Comparison of ENCODE assay signal across 12 cellular contexts in genomic region chr5:156920861-156921431, GRCh38. TPM values are rescaled to one million over a fixed set of nuclear protein-coding genes. Genes with fewer than 3 reads are reported as not detected.
A peak's percentile ranks its signal among the peaks of the same experiment; 100 is the strongest.
DNase-seq lines count a peak whose midpoint lies in the region; ATAC-seq and TF ChIP-seq lines count a peak whose summit lies in the region.
"Had no signal": no experiment of that assay in that cellular context is flagged by ENCODE, and none has a peak within 500 bp of the region (broad histone marks: within the 10 kb centered on the region; RNA-seq: fewer than 3 reads in every experiment).

No MANE protein-coding gene starts in this region.

- H3K27ac Mint-ChIP-seq in activated naive CD4-positive, alpha-beta T cell treated with anti-CD3 and anti-CD28 coated beads, Interleukin-2, amount 50 U/mL, for 72 hours, result peak overlapping the region; percentile 95 to 98
- H3K27ac Mint-ChIP-seq: HFFc6 had no signal

- H3K36me3 Mint-ChIP-seq in activated naive CD4-positive, alpha-beta T cell treated with anti-CD3 and anti-CD28 coated beads, Interleukin-2, amount 50 U/mL, for 72 hours, result peaks cover 34 to 43% of the 10 kb centered on the region in 2 donors

- H3K9me3 ChIP-seq in upper lobe of right lung (no peaks in the 10 kb centered on the region), psoas muscle (no peaks in the 10 kb centered on the region)
- H3K9me3 ChIP-seq: neutrophil had no signal

- no peak for DNase-seq in activated naive CD4-positive, alpha-beta T cell treated with anti-CD3 and anti-CD28 coated beads, Interleukin-2, amount 50 U/mL, for 72 hours (ENCODE audit: low spot score in 2 of 2)
- DNase-seq in GM03348 (ENCODE audit: low spot score) (no peak), upper lobe of right lung (no peak), activated gamma-delta T cell (lab: John Stamatoyannopoulos, UW) (no peak), psoas muscle (no peak)
- DNase-seq: DMS79; effector CD4-positive, alpha-beta T cell; HFFc6 had no signal

- no peak overlapping the region for H3K27ac ChIP-seq in upper lobe of right lung
- no peak overlapping the region for H3K27ac ChIP-seq in psoas muscle
- H3K27ac ChIP-seq: neutrophil had no signal

- intact Hi-C loops in upper lobe of right lung (cut with DNase I) (no loop called here), psoas muscle (cut with DNase I) (no loop called here)

- peaks cover 11 to 15% of the 10 kb centered on the region in 2 donors for H3K9me3 Mint-ChIP-seq in activated naive CD4-positive, alpha-beta T cell treated with anti-CD3 and anti-CD28 coated beads, Interleukin-2, amount 50 U/mL, for 72 hours

- H3K4me3 ChIP-seq in upper lobe of right lung, result no peak overlapping the region
- no peak overlapping the region for H3K4me3 ChIP-seq in psoas muscle

- H3K36me3 ChIP-seq in upper lobe of right lung (no peaks in the 10 kb centered on the region), psoas muscle (ENCODE audit: insufficient read depth in 1 of 2, low read depth in 1 of 2) (no peaks in the 10 kb centered on the region)
- H3K36me3 ChIP-seq: neutrophil had no signal

- WGBS in psoas muscle, 3 donors, result 48 to 61% (median 51%) methylated on average over 3 of the region's 3 CpGs

- H3K27me3 ChIP-seq in upper lobe of right lung, result no peaks in the 10 kb centered on the region
- no peaks in the 10 kb centered on the region for H3K27me3 ChIP-seq in psoas muscle (ENCODE audit: insufficient read depth in 3 of 3, low read length in 2 of 3)
- H3K27me3 ChIP-seq: neutrophil had no signal

- no peaks in the 10 kb centered on the region for H3K4me1 ChIP-seq in upper lobe of right lung
- H3K4me1 ChIP-seq in psoas muscle, result no peaks in the 10 kb centered on the region

- ATAC-seq in GM18870 (IDR thresholded peaks at IDR 0.05; ENCODE audit: unreplicated experiment) (peak; percentile 63), GM21515 (IDR thresholded peaks at IDR 0.05; ENCODE audit: unreplicated experiment) (peak; percentile 42), HG03108 (IDR thresholded peaks at IDR 0.05; ENCODE audit: unreplicated experiment) (peak; percentile 54), upper lobe of right lung (no peak), psoas muscle (no peak)
- ATAC-seq in activated naive CD4-positive, alpha-beta T cell treated with anti-CD3 and anti-CD28 coated beads, Interleukin-2, amount 50 U/mL, for 72 hours, result peak in 1 of 2 donors; percentile 61

- no peak for TF ChIP-seq CTCF in upper lobe of right lung (IDR thresholded peaks at IDR 0.05)
- TF ChIP-seq CTCF in psoas muscle (IDR thresholded peaks at IDR 0.05), result no peak

RNA-seq across cellular contexts. Expression of gene TIMD4, which starts 42.1 kb away (rescaled TPM):
- 10 to 100 TPM in 1 of 2 donors, 1 to 10 TPM in 1; 8.4 to 12.3 TPM for total RNA-seq in activated naive CD4-positive, alpha-beta T cell treated with anti-CD3 and anti-CD28 coated beads, Interleukin-2, amount 50 U/mL, for 72 hours
- not detected for total RNA-seq in upper lobe of right lung
- total RNA-seq in psoas muscle, result under 1 TPM in 2 of 4 donors, not detected in 2; 0.16 to 0.21 TPM
- under 1 TPM in 2 of 3 donors, not detected in 1; 0.03 to 0.08 TPM for polyA plus RNA-seq in psoas muscle
- total RNA-seq: HFFc6 had no signal

Comparison
In these comparisons a context has a peak if more than half of its experiments do, and no peak if none do; other contexts are left out.
1. ATAC-seq: peak in GM18870 (single experiment), GM21515 (single experiment) and HG03108 (single experiment); none in upper lobe of right lung (single experiment) and psoas muscle (0 of 4).